19 cellular contexts compared by ENCODE assay signal in the genomic region with DNA sequence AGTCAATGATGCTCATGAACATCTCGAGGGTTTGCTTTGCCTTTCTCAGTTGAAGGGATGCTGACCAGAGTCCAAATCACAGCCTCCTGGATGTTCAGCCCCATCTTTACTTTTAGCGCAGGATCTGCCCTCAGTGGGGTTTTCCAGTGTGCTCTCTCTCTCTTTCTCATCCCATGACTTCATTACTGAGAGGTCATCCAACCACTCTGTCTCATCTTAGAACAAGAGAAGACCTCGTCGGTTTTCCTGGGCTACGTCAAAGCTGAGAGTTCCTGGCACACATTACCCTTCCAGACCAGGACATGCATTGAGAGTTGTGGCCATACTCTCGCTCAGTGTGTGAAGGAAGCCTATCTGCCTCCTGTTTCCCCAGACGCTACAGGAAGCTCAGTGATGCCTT. TPM values are rescaled to one million over a fixed set of nuclear protein-coding genes. Genes with fewer than 3 reads are reported as not detected.
"Had no signal": no experiment of that assay in that cellular context is flagged by ENCODE, and none has a peak within 500 bp of the region (broad histone marks: within the 10 kb centered on the region; RNA-seq: fewer than 3 reads in every experiment).

No MANE protein-coding gene starts in this region.

- H3K9me3 Mint-ChIP-seq: type B pancreatic cell had no signal

- ATAC-seq: lower lobe of right lung; naive thymus-derived CD4-positive, alpha-beta T cell had no signal

- H3K27me3 Mint-ChIP-seq: activated naive CD8-positive, alpha-beta T cell; naive thymus-derived CD4-positive, alpha-beta T cell; type B pancreatic cell had no signal

- DNase-seq: activated CD4-positive, alpha-beta T cell treated with anti-CD3 and anti-CD28 coated beads for 1 hour; activated effector memory CD4-positive, alpha-beta T cell treated with Interleukin-2 at 50 U/mL for 16 hours; activated T-cell treated with anti-CD3 and anti-CD28 coated beads for 4 hours; anterior cingulate cortex; dorsolateral prefrontal cortex; hypothalamus; lower lobe of right lung; naive thymus-derived CD4-positive, alpha-beta T cell; small intestine; T-helper 9 cell had no signal

- H3K27me3 ChIP-seq: dorsolateral prefrontal cortex, esophagus muscularis mucosa, right atrium auricular region had no signal

- H3K9me3 ChIP-seq: esophagus muscularis mucosa, lower lobe of right lung, right atrium auricular region had no signal

- H3K27ac ChIP-seq: dorsolateral prefrontal cortex, esophagus muscularis mucosa, lower lobe of right lung, right atrium auricular region had no signal

- H3K4me3 ChIP-seq: dorsolateral prefrontal cortex, esophagus muscularis mucosa, lower lobe of right lung, right atrium auricular region had no signal

- H3K27ac Mint-ChIP-seq: activated naive CD8-positive, alpha-beta T cell; type B pancreatic cell had no signal

- H3K36me3 Mint-ChIP-seq: activated naive CD8-positive, alpha-beta T cell had no signal

- H3K4me3 Mint-ChIP-seq: activated naive CD8-positive, alpha-beta T cell; type B pancreatic cell had no signal

RNA-seq across cellular contexts. Expression of gene C9orf152, which starts 47.3 kb away (rescaled TPM):
- total RNA-seq: activated CD8-positive, alpha-beta memory T cell treated with anti-CD3 and anti-CD28 coated beads for 36 hours; chondrocyte; esophagus muscularis mucosa; fibroblast of villous mesenchyme; naive thymus-derived CD4-positive, alpha-beta T cell; posterior vena cava; right atrium auricular region; subcutaneous adipose tissue had no signal
- polyA plus RNA-seq: naive thymus-derived CD4-positive, alpha-beta T cell had no signal
